ENCODE assay signal across 2 cellular contexts in the genomic region with DNA sequence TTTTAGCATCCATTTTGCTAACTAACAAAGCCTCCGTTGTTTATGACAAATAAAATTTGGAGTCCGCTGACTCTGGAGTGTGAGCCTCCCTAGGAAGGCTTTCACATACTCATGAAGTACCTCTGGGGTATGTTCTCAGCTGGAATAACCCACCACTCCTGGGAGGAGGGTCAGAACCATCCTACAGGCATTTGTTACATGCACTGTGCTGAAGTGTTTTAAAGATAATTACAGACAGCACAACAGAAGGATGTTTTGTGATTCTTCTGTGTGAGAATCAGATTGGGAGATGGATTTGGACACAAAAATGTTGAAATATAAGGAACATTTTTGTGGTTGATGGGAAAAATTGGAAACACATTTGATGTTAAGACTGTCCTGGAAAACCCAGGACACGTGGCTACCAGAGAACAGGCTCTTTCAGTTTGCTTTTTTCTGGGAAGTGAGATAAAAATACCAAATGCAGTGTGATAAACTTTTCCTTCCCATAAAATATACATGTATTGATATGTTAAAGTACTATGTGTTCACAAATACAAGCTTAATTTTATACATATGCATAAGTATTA.
TF ChIP-seq lines count a peak whose summit lies in the region.

No MANE protein-coding gene starts in this region.

TF ChIP-seq in A549, 52 proteins besides CTCF, POLR2A, EP300 and RAD21:
- no peak for TF ChIP-seq ATOH8 (CRISPR knock-in tag; IDR thresholded peaks at IDR 0.05; ENCODE audit: low read depth)
- no peak for TF ChIP-seq GATA3 (IDR thresholded peaks at IDR 0.05; ENCODE audit: borderline replicate concordance)
- TF ChIP-seq REST (IDR thresholded peaks at IDR 0.05) = no peak
- TF ChIP-seq MAZ (IDR thresholded peaks at IDR 0.05; ENCODE audit: borderline replicate concordance, low read depth, low read length) = no peak
- TF ChIP-seq KDM1A (IDR thresholded peaks at IDR 0.05; ENCODE audit: low read depth) = no peak
- no peak for TF ChIP-seq MAX (IDR thresholded peaks at IDR 0.05)
- no peak for TF ChIP-seq HOXB5 (CRISPR knock-in tag; IDR thresholded peaks at IDR 0.05)
- TF ChIP-seq TP53 (CRISPR knock-in tag; IDR thresholded peaks at IDR 0.05) = no peak
- TF ChIP-seq CEBPB (IDR thresholded peaks at IDR 0.05) = no peak
- TF ChIP-seq, protein P1, sequence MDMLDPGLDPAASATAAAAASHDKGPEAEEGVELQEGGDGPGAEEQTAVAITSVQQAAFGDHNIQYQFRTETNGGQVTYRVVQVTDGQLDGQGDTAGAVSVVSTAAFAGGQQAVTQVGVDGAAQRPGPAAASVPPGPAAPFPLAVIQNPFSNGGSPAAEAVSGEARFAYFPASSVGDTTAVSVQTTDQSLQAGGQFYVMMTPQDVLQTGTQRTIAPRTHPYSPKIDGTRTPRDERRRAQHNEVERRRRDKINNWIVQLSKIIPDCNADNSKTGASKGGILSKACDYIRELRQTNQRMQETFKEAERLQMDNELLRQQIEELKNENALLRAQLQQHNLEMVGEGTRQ (IDR thresholded peaks at IDR 0.05) = no peak
- no peak for TF ChIP-seq NFE2L2 (conservative IDR thresholded peaks at IDR 0.05; ENCODE audit: low read length)
- no peak for TF ChIP-seq ZC3H11A (IDR thresholded peaks at IDR 0.05)
- no peak for TF ChIP-seq FOXS1 (CRISPR knock-in tag; IDR thresholded peaks at IDR 0.05)
- no peak for TF ChIP-seq HOXA7 (CRISPR knock-in tag; IDR thresholded peaks at IDR 0.05)
- no peak for TF ChIP-seq HEYL (CRISPR knock-in tag; IDR thresholded peaks at IDR 0.05)
- TF ChIP-seq FOSB (CRISPR knock-in tag; IDR thresholded peaks at IDR 0.05) = no peak
- no peak for TF ChIP-seq NPAS2 (CRISPR knock-in tag; IDR thresholded peaks at IDR 0.05; ENCODE audit: borderline replicate concordance)
- TF ChIP-seq EHF (CRISPR knock-in tag; IDR thresholded peaks at IDR 0.05) = no peak
- TF ChIP-seq JUNB (IDR thresholded peaks at IDR 0.05) = no peak
TF ChIP-seq in A549: peak in this region for 0.

TF ChIP-seq in SK-N-SH, 30 proteins besides CTCF, POLR2A, EP300 and RAD21:
- no peak for TF ChIP-seq RXRA (IDR thresholded peaks at IDR 0.05; ENCODE audit: borderline replicate concordance, low read depth)
- TF ChIP-seq TAF1 (IDR thresholded peaks at IDR 0.05; ENCODE audit: borderline replicate concordance, low read depth, low read length) = no peak
- no peak for TF ChIP-seq ELF1 (IDR thresholded peaks at IDR 0.05)
- TF ChIP-seq NRF1 (IDR thresholded peaks at IDR 0.05; ENCODE audit: low read depth, low read length) = no peak
- peak; percentile 78 for TF ChIP-seq TCF12 (IDR thresholded peaks at IDR 0.05)
- no peak for TF ChIP-seq MXI1 (IDR thresholded peaks at IDR 0.05; ENCODE audit: low read depth, low read length)
- no peak for TF ChIP-seq YY1 (IDR thresholded peaks at IDR 0.05; ENCODE audit: low read depth)
- TF ChIP-seq GABPA (IDR thresholded peaks at IDR 0.05; ENCODE audit: low read depth) = no peak
- no peak for TF ChIP-seq RCOR1 (IDR thresholded peaks at IDR 0.05; ENCODE audit: low read length)
- TF ChIP-seq MAX (IDR thresholded peaks at IDR 0.05; ENCODE audit: low read depth) = peak; percentile 53; the same call in 1 of the 2 replicates
- peak; percentile 54; the same call in 1 of the 2 replicates for TF ChIP-seq USF1 (IDR thresholded peaks at IDR 0.05; ENCODE audit: borderline replicate concordance, low read depth)
- TF ChIP-seq PBX3 (IDR thresholded peaks at IDR 0.05) = peak; percentile 7; the same call in 1 of the 2 replicates
- no peak for TF ChIP-seq JUND (IDR thresholded peaks at IDR 0.05)
- no peak for TF ChIP-seq CHD2 (IDR thresholded peaks at IDR 0.05; ENCODE audit: low read length, partially characterized antibody)
- no peak for TF ChIP-seq FOXJ3 (CRISPR knock-in tag; IDR thresholded peaks at IDR 0.05)
